1 cellular context compared by ENCODE assay signal in the genomic region with DNA sequence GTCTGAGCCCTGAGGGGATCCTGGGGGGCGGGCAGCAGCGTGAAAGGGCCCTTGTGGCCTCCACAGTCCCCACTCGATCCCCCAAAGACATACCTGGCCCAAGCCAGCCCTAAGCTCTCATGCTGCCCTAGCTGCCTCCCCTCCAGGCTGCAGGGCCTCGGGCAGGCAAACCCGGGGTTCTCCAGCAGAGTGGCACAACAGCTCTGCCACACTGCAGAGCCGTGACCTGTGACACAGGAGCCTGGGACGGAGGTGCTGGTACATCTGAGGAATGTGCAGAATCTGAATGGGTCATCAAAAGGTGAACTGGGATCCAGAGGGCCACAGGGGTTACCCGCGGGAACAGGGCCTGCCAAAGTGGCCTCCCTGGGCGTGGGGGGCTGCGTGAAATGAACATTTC.
TF ChIP-seq lines count a peak whose summit lies in the region.

No MANE protein-coding gene starts in this region.

TF ChIP-seq in GM23338, 12 proteins besides CTCF, POLR2A, EP300 and RAD21 (continued from another document):
- TF ChIP-seq, protein P1, sequence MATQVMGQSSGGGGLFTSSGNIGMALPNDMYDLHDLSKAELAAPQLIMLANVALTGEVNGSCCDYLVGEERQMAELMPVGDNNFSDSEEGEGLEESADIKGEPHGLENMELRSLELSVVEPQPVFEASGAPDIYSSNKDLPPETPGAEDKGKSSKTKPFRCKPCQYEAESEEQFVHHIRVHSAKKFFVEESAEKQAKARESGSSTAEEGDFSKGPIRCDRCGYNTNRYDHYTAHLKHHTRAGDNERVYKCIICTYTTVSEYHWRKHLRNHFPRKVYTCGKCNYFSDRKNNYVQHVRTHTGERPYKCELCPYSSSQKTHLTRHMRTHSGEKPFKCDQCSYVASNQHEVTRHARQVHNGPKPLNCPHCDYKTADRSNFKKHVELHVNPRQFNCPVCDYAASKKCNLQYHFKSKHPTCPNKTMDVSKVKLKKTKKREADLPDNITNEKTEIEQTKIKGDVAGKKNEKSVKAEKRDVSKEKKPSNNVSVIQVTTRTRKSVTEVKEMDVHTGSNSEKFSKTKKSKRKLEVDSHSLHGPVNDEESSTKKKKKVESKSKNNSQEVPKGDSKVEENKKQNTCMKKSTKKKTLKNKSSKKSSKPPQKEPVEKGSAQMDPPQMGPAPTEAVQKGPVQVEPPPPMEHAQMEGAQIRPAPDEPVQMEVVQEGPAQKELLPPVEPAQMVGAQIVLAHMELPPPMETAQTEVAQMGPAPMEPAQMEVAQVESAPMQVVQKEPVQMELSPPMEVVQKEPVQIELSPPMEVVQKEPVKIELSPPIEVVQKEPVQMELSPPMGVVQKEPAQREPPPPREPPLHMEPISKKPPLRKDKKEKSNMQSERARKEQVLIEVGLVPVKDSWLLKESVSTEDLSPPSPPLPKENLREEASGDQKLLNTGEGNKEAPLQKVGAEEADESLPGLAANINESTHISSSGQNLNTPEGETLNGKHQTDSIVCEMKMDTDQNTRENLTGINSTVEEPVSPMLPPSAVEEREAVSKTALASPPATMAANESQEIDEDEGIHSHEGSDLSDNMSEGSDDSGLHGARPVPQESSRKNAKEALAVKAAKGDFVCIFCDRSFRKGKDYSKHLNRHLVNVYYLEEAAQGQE (IDR thresholded peaks at IDR 0.05; ENCODE audit: unreplicated experiment) = no peak
- TF ChIP-seq, protein P2, sequence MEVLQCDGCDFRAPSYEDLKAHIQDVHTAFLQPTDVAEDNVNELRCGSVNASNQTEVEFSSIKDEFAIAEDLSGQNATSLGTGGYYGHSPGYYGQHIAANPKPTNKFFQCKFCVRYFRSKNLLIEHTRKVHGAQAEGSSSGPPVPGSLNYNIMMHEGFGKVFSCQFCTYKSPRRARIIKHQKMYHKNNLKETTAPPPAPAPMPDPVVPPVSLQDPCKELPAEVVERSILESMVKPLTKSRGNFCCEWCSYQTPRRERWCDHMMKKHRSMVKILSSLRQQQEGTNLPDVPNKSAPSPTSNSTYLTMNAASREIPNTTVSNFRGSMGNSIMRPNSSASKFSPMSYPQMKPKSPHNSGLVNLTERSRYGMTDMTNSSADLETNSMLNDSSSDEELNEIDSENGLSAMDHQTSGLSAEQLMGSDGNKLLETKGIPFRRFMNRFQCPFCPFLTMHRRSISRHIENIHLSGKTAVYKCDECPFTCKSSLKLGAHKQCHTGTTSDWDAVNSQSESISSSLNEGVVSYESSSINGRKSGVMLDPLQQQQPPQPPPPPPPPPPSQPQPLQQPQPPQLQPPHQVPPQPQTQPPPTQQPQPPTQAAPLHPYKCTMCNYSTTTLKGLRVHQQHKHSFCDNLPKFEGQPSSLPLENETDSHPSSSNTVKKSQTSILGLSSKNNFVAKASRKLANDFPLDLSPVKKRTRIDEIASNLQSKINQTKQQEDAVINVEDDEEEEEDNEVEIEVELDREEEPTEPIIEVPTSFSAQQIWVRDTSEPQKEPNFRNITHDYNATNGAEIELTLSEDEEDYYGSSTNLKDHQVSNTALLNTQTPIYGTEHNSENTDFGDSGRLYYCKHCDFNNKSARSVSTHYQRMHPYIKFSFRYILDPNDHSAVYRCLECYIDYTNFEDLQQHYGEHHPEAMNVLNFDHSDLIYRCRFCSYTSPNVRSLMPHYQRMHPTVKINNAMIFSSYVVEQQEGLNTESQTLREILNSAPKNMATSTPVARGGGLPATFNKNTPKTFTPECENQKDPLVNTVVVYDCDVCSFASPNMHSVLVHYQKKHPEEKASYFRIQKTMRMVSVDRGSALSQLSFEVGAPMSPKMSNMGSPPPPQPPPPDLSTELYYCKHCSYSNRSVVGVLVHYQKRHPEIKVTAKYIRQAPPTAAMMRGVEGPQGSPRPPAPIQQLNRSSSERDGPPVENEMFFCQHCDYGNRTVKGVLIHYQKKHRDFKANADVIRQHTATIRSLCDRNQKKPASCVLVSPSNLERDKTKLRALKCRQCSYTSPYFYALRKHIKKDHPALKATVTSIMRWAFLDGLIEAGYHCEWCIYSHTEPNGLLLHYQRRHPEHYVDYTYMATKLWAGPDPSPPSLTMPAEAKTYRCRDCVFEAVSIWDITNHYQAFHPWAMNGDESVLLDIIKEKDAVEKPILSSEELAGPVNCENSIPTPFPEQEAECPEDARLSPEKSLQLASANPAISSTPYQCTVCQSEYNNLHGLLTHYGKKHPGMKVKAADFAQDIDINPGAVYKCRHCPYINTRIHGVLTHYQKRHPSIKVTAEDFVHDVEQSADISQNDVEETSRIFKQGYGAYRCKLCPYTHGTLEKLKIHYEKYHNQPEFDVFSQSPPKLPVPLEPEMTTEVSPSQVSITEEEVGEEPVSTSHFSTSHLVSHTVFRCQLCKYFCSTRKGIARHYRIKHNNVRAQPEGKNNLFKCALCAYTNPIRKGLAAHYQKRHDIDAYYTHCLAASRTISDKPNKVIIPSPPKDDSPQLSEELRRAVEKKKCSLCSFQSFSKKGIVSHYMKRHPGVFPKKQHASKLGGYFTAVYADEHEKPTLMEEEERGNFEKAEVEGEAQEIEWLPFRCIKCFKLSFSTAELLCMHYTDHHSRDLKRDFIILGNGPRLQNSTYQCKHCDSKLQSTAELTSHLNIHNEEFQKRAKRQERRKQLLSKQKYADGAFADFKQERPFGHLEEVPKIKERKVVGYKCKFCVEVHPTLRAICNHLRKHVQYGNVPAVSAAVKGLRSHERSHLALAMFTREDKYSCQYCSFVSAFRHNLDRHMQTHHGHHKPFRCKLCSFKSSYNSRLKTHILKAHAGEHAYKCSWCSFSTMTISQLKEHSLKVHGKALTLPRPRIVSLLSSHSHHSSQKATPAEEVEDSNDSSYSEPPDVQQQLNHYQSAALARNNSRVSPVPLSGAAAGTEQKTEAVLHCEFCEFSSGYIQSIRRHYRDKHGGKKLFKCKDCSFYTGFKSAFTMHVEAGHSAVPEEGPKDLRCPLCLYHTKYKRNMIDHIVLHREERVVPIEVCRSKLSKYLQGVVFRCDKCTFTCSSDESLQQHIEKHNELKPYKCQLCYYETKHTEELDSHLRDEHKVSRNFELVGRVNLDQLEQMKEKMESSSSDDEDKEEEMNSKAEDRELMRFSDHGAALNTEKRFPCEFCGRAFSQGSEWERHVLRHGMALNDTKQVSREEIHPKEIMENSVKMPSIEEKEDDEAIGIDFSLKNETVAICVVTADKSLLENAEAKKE (CRISPR knock-in tag; IDR thresholded peaks at IDR 0.05) = no peak
- TF ChIP-seq POLR2AphosphoS5 (IDR thresholded peaks at IDR 0.05; ENCODE audit: low read depth) (no peak), NANOG (IDR thresholded peaks at IDR 0.05; ENCODE audit: borderline replicate concordance) (no peak), EZH2phosphoT487 (IDR thresholded peaks at IDR 0.05; ENCODE audit: unreplicated experiment) (no peak)
